Comparison of ENCODE assay signal across 9 cellular contexts in the genomic region with DNA sequence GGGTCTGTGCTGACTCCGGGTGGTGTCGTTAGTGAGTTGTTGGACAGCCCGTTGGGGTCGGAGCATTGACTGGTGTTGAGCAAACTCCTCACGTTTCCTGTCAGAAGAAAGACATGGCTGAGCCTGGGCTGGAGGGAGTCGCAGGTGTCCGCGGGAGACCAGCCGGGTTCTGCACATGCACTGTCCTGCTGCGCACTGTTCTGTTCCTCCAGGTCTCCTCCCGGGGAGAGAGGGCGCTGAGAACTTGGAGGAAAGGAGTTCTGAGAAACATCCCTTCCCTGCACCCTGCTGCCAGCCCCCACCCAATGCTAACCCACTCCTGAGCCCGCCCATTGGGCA. TPM values are rescaled to one million over a fixed set of nuclear protein-coding genes. Genes with fewer than 3 reads are reported as not detected.
A peak's percentile ranks its signal among the peaks of the same experiment; 100 is the strongest.
DNase-seq lines count a peak whose midpoint lies in the region; ATAC-seq and TF ChIP-seq lines count a peak whose summit lies in the region.
"Had no signal": no experiment of that assay in that cellular context is flagged by ENCODE, and none has a peak within 500 bp of the region (broad histone marks: within the 10 kb centered on the region; RNA-seq: fewer than 3 reads in every experiment).

No MANE protein-coding gene starts in this region.

- DNase-seq in AG10803 (ENCODE audit: low read depth) = no peak
- no peak for DNase-seq in LNCaP clone FGC (ENCODE audit: low read depth)
- no peak for DNase-seq in dorsolateral prefrontal cortex
- no peak for DNase-seq in natural killer cell
- DNase-seq in GM19240 (ENCODE audit: insufficient read length, low spot score) = no peak

- H3K4me1 Mint-ChIP-seq in natural killer cell = peaks cover 43 to 47% of the 10 kb centered on the region in 2 donors

- peak overlapping the region; percentile 100 for H3K4me3 Mint-ChIP-seq in natural killer cell

- no peaks in the 10 kb centered on the region for H3K27me3 Mint-ChIP-seq in natural killer cell (ENCODE audit: low read depth in 2 of 2)

- no peaks in the 10 kb centered on the region for H3K27me3 ChIP-seq in dorsolateral prefrontal cortex
- H3K27me3 ChIP-seq: SJSA1 had no signal

- H3K36me3 Mint-ChIP-seq in natural killer cell = no peaks in the 10 kb centered on the region

- TF ChIP-seq CTCF in AG10803 (conservative IDR thresholded peaks at IDR 0.05; ENCODE audit: low read length) = no peak
- no peak for TF ChIP-seq CTCF in LNCaP clone FGC (IDR thresholded peaks at IDR 0.05; ENCODE audit: control insufficient read depth, extremely low read depth, insufficient read depth)
- TF ChIP-seq CTCF in dorsolateral prefrontal cortex (IDR thresholded peaks at IDR 0.05 in 54 of 56, conservative IDR thresholded peaks at IDR 0.05 in 2 of 56; ENCODE audit: low read depth in 1 of 56, partially characterized antibody in 56 of 56) = no peak
- TF ChIP-seq CTCF in natural killer cell (IDR thresholded peaks at IDR 0.05) = no peak

- intact Hi-C loops in dorsolateral prefrontal cortex (cut with DNase I) (loop anchor here (5.0 to 10.0 kb wide), 2 partner anchors 136 to 216 kb away; a partner anchor contains a TSS), natural killer cell (cut with micrococcal nuclease) (loop anchor here (5.0 kb wide), 1 partner anchor 216 kb away; a partner anchor contains a TSS)

- H3K27ac ChIP-seq in dorsolateral prefrontal cortex = peak overlapping the region in 4 of 59 donors; percentile 92 to 97 (median 96)
- H3K27ac ChIP-seq: SJSA1 had no signal

- peak overlapping the region; percentile 92 for H3K4me3 ChIP-seq in AG10803 (ENCODE audit: low read length)
- H3K4me3 ChIP-seq in LNCaP clone FGC (ENCODE audit: low read depth, low read length) = peak overlapping the region; percentile 96
- H3K4me3 ChIP-seq in dorsolateral prefrontal cortex = peak overlapping the region; percentile 73 to 99 (median 93)

- H3K9me3 Mint-ChIP-seq in natural killer cell = no peaks in the 10 kb centered on the region

- no peak for ATAC-seq in natural killer cell
- ATAC-seq in GM18870 (IDR thresholded peaks at IDR 0.05; ENCODE audit: unreplicated experiment) = no peak
- ATAC-seq in HG02840 (IDR thresholded peaks at IDR 0.05; ENCODE audit: low FRiP score, unreplicated experiment) = no peak
- no peak for ATAC-seq in GM18861 (IDR thresholded peaks at IDR 0.05; ENCODE audit: unreplicated experiment)

- peak overlapping the region; percentile 99 for H3K27ac Mint-ChIP-seq in natural killer cell

RNA-seq across cellular contexts. Expression of a gene that starts 1.1 kb away (rescaled TPM):
- total RNA-seq in dorsolateral prefrontal cortex = 10 to 100 TPM; 18.8 to 43.1 (median 31.5) TPM
- 10 to 100 TPM; 20.1 to 24.4 (median 23.6) TPM for total RNA-seq in natural killer cell

RNA-seq across cellular contexts. Expression of a gene that starts 33.5 kb away (rescaled TPM):
- total RNA-seq in dorsolateral prefrontal cortex (1 to 10 TPM in 14 of 120 experiments, under 1 TPM in 72, not detected in 34; 0.19 to 2.1 (median 0.48) TPM), natural killer cell (not detected)
- total RNA-seq: SJSA1 had no signal
